8 cellular contexts compared by ENCODE assay signal in the genomic region with DNA sequence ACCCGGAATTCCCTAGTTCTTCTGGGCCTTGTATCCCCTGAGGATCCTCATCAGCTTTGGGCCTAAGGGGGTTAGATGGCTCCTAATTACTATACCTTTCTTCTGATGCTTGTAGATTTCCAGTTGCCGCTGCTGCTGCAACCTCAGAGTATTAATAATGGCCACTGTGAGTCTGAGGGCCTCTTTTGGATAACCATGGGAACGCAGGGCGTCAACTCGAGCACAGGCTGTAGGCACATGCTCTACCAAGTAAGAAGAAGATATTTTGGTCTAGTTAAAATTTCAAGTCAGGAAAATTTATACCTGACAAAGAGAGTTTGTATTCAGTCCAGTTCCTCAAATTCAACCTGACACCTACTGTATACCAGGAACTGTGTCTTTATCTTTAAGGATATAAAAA.
"Had no signal": no experiment of that assay in that cellular context is flagged by ENCODE, and none has a peak within 500 bp of the region (broad histone marks: within the 10 kb centered on the region; RNA-seq: fewer than 3 reads in every experiment).

No MANE protein-coding gene starts in this region.

- DNase-seq: GDM1, GF-D8 had no signal

- FAIRE-seq: G401.6, GM12878, GM12891, GM12892, GM18507, GM19239 had no signal

- ATAC-seq: GM12878 had no signal

- H3K4me3 ChIP-seq: GM12878 had no signal
